Comparison of ENCODE assay signal across 19 cellular contexts in the genomic region with DNA sequence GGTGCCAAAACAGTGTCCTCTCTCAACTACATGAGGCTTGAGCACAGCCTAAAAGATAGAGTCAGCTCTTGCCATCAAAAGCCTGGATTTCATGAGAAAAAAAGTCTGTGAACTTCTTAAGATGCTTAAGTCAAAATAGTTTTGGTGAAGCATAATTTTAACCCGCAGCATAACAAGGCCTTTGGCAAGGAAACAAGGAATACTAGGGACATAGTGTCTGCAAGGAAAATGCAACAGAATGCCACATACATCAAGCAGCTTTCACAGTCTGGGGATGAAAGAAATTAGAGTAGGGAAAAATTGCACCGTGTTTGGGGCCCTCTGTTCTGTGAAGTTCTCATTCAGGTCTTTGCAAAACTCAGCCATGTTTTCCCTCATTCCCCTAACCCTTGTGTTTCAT.
"Had no signal": no experiment of that assay in that cellular context is flagged by ENCODE, and none has a peak within 500 bp of the region (broad histone marks: within the 10 kb centered on the region; RNA-seq: fewer than 3 reads in every experiment).

No MANE protein-coding gene starts in this region.

- H3K27me3 ChIP-seq: breast epithelium, left lung, neutrophil, transverse colon had no signal

- H3K36me3 ChIP-seq: breast epithelium, left lung, neutrophil, transverse colon had no signal

- ATAC-seq: activated CD4-positive, CD25-positive, alpha-beta regulatory T cell treated with anti-CD3 and anti-CD28 coated beads, Interleukin-2, amount 50 U/mL, for 24 hours; left lung; mucosa of descending colon; natural killer cell; T-cell had no signal

- H3K4me3 ChIP-seq: breast epithelium, left lung, mucosa of descending colon, transverse colon had no signal

- DNase-seq: activated CD4-positive, alpha-beta T cell treated with anti-CD3 and anti-CD28 coated beads, Interleukin-2, amount 50 U/mL, for 1 hour; activated naive CD4-positive, alpha-beta T cell treated with Interleukin-2 at 50 U/mL for 16 hours; aorta; cerebellar nuclear complex; islet precursor cell; left lung; mucosa of descending colon; natural killer cell; retina; stimulated activated CD4-positive, alpha-beta T cell treated with anti-CD3 and anti-CD28 coated beads, Interleukin-4, amount 100 ng/mL, for 1 hour; stimulated activated naive CD4-positive, alpha-beta T cell treated with Interleukin-2 at 50 U/mL for 16 hours; substantia nigra; T-cell; T1000; transverse colon had no signal

- H3K9me3 ChIP-seq: breast epithelium, left lung, mucosa of descending colon, neutrophil, transverse colon had no signal

- H3K27ac ChIP-seq: epithelial cell of prostate, left lung, neutrophil, transverse colon had no signal

- H3K4me1 ChIP-seq: breast epithelium, left lung, transverse colon had no signal
